ENCODE assay signal across 23 cellular contexts in the genomic region with DNA sequence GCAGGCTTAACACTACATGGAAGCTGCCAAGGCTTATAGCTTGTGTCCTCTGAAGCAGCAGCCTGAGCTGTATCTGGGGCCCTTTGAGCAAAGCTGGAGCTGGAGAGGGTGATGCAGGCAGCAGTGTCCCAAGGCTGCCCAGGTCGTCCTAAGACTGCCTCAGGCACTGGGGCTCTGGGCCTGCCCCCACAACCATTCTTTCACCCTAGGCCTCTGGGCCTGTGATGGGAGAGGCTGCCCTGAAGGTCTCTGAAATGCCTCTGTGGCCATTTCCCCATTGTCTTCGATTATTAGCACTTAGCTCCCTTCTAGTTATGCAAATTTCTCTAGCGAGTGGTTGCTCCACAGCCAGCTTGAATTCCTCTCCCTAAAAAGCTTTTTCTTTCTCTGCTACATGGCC.
"Had no signal": no experiment of that assay in that cellular context is flagged by ENCODE, and none has a peak within 500 bp of the region (broad histone marks: within the 10 kb centered on the region; RNA-seq: fewer than 3 reads in every experiment).

No MANE protein-coding gene starts in this region.

- H3K9me3 ChIP-seq: SK-N-SH had no signal

- H3K4me2 ChIP-seq: KMS-11, SK-N-SH had no signal

- ATAC-seq: HepG2, Panc1, PC-3 had no signal

- H3K9ac ChIP-seq: KMS-11, SK-N-SH had no signal

- H3K9me2 ChIP-seq: SK-N-SH had no signal

- H3K27ac ChIP-seq: KMS-11, RWPE1 had no signal

- DNase-seq: IMR-90, Kasumi-1, MM.1S, NCI-H1092 treated with DMSO at 0.1 percent for 48 hours, NCI-H1436, NCI-H187, NCI-H2029, NCI-H2081 treated with DMSO at 0.1 percent for 48 hours, NCI-H2171, NCI-H226, NCI-H446, NCI-H510A, NCI-H524 treated with DMSO at 0.1 percent for 48 hours, NCI-H69, NCI-H774, PC-3, SHP77, SK-N-SH, SW 1271 had no signal
